8 cellular contexts compared by ENCODE assay signal in the genomic region with DNA sequence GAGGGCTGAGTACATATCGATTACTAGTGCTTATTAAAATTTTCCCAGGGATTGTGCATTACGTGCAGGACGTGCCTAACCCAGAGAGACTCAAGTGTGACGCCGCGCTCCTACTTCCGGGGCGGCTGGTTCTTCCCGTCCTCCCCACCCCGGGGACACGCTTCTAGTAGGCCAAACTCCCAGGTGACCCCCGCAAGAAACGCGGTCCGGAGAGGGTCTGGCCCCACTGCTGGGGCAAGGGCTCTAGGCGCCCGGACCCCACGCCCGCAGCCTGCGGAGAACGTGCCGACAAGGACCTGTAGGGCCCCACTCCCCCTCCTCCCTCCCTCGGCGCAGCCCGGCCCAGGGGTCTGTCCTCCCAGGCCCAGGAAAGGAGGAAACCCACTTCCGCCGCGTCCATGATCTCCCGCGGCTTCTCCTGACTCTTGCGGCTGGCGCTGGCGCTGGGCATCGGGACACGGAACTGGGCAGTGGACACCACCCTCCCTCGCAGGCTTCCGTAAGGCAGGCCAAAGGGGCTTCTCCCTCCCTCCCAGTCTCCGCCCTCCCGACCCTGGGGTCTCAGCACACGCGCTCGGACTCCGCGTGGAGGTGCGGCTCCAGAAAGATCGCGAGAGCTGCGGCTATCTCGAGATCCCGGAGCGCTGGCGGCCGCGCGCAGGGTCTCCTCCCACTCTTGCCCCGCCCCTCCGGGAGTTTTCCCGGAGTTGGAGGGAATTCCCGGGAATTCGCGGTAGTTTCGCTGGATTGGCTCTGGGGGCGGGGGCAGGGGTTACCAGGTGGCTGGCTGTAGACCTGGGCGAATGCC. TPM values are rescaled to one million over a fixed set of nuclear protein-coding genes. Genes with fewer than 3 reads are reported as not detected.
DNase-seq lines count a peak whose midpoint lies in the region; ATAC-seq and TF ChIP-seq lines count a peak whose summit lies in the region.

Gene DARS1, minus strand, starts transcription at position 609 of the 808 bp plus-strand sequence. Its CDS starts 158 bp downstream, at position 451.

- DNase-seq in NCI-H1694 treated with DMSO at 0.1 percent for 48 hours (lab: John Stamatoyannopoulos, UW): peak; percentile 94
- peak; percentile 53 to 90 (median 70) for DNase-seq in T-helper 2 cell
- DNase-seq in left ventricle myocardium superior: peak; percentile 95
- peak; percentile 87 for DNase-seq in prostate gland (ENCODE audit: low spot score)
- DNase-seq in ureter (ENCODE audit: low spot score): peak; percentile 95

- H3K27me3 ChIP-seq in prostate gland (replicated peaks; ENCODE audit: insufficient read depth): no peaks in the 10 kb centered on the region

- intact Hi-C loops in left ventricle myocardium superior (cut with micrococcal nuclease): no loop called here
- intact Hi-C loops in prostate gland (cut with DNase I): no loop called here

- H3K27ac ChIP-seq in angular gyrus (ENCODE audit: low read depth, low read length) (peak within 1 kb of the TSS; percentile 87), prostate gland (peak within 1 kb of the TSS; percentile 96 to 97)

- peak within 1 kb of the TSS; percentile 96 to 98 for H3K4me3 ChIP-seq in prostate gland

- no peaks in the 10 kb centered on the region for H3K36me3 ChIP-seq in prostate gland

- TF ChIP-seq CTCF in prostate gland (IDR thresholded peaks at IDR 0.05): peak in 1 of 4 experiments; percentile 8

- under 1% methylated on average over 44 of the region's 64 CpGs for whole genome bisulfite sequencing in prostate gland

- H3K9me3 ChIP-seq in prostate gland: no peaks in the 10 kb centered on the region

- ATAC-seq in GM18502 (IDR thresholded peaks at IDR 0.05; ENCODE audit: poor library complexity, unreplicated experiment) (peak; percentile 82), HG02938 (IDR thresholded peaks at IDR 0.05; ENCODE audit: unreplicated experiment) (peak; percentile 71), left ventricle myocardium superior (peak; percentile 97)

- H3K4me1 ChIP-seq in prostate gland (replicated peaks): peaks cover 6% of the 10 kb centered on the region

- peak; percentile 75 for TF ChIP-seq POLR2A in prostate gland (IDR thresholded peaks at IDR 0.05)

RNA-seq across cellular contexts. Expression of gene DARS1, which starts in this region (rescaled TPM):
- total RNA-seq in left ventricle myocardium superior (62.0 TPM), prostate gland (10 to 100 TPM; 54.9 to 57.2 TPM), ureter (83.6 TPM)

Comparison
In these comparisons a context has a peak if more than half of its experiments do, and no peak if none do; other contexts are left out.
1. Peak in every context shown above with its lines: DNase-seq, ATAC-seq, H3K4me3 ChIP-seq and H3K27ac ChIP-seq.